In the genomic region with DNA sequence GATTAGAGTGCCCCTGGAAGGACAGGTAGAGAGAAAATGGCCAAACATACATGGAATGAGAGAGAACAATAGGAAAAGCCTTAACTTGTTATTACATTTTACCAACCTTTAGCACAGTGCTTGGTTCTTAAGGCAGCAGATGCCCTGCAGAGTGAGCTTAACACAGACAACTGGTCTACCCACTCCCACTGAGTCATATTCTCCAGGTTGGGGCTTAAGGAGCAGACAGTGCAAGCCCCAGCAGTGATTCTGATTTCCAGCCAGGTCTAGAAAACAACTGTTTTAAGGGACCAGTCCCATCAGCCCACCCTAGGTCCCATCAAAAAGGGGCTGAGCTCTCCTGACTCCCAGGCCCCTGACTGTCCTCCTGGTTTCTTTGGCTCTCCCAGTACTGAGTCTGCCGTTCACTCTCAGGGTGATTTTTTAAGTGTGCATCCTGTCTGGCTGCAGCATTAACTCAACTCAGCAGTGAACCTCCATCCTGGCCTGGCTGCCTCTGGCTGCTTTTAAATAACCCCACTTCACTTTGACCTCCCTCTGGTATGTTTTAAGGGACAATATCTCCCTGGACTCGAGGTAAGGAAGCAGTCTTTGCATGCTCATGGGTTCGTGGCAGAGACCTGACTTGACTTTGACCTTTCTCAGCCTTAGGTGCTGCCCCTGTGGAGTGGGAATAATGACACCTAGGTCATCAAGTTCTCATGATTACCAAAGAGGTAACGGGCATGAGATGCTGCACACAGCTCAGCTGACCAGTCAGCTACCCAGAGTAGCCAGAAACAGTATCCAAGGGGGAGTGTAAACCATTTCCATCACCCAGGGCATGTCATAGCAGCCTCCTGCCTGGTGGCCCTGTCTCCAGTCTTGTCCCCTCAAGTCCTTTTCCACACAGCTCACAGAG, we compare ENCODE assay signal across 20 cellular contexts.
DNase-seq lines count a peak whose midpoint lies in the region; ATAC-seq, FAIRE-seq and TF ChIP-seq lines count a peak whose summit lies in the region.
"Had no signal": no experiment of that assay in that cellular context is flagged by ENCODE, and none has a peak within 500 bp of the region (broad histone marks: within the 10 kb centered on the region; RNA-seq: fewer than 3 reads in every experiment).

No MANE protein-coding gene starts in this region.

- no peak overlapping the region for H2AFZ ChIP-seq in astrocyte (ENCODE audit: low read depth, low read length)

- H3K27ac ChIP-seq in astrocyte (ENCODE audit: low read depth, low read length), result no peak overlapping the region
- H3K27ac ChIP-seq: 22Rv1, uterus, VCaP had no signal

- peak; percentile 74 for ATAC-seq in activated CD4-positive, alpha-beta T cell treated with anti-CD3 and anti-CD28 coated beads for 36 hours
- no peak for ATAC-seq in HG02798 (IDR thresholded peaks at IDR 0.05; ENCODE audit: poor library complexity, unreplicated experiment)
- ATAC-seq: left lobe of liver had no signal

- POLR2A ChIA-PET in activated CD4-positive, alpha-beta T cell treated with anti-CD3 and anti-CD28 coated beads for 36 hours (lab: Charles Lee), result interaction anchor here (0.7 kb wide), 1 partner anchor 289 kb away, joined by 4 read pairs; no protein-coding TSS in a partner anchor

- no peak overlapping the region for H3K9ac ChIP-seq in astrocyte (ENCODE audit: low read length)

- DNase-seq in activated CD4-positive, alpha-beta T cell treated with anti-CD3 and anti-CD28 coated beads for 36 hours, result peak; percentile 38
- no peak for DNase-seq in activated CD4-positive, alpha-beta T cell treated with anti-CD3 and anti-CD28 coated beads, Interleukin-2, amount 10 ng/mL, durations not matched to agents 24 days and 14 days
- peak; percentile 17 for DNase-seq in LHCN-M2 (ENCODE audit: low read depth)
- peak; percentile 14 for DNase-seq in astrocyte (ENCODE audit: low read depth)
- no peak for DNase-seq in putamen (ENCODE audit: low spot score)
- DNase-seq in mucosa of gallbladder (ENCODE audit: low spot score), result no peak
- DNase-seq: COR-L47; DMS79 treated with DMSO at 0.1 percent for 48 hours; effector memory CD4-positive, alpha-beta T cell; midbrain; NCI-H2029; uterus had no signal

- intact Hi-C loops in activated CD4-positive, alpha-beta T cell treated with anti-CD3 and anti-CD28 coated beads for 36 hours (cut with DNase I, micrococcal nuclease), result no loop called here
- intact Hi-C loops in activated CD4-positive, alpha-beta T cell treated with anti-CD3 and anti-CD28 coated beads, Interleukin-2, amount 10 ng/mL, durations not matched to agents 24 days and 14 days (cut with micrococcal nuclease), result no loop called here

- peaks cover 15% of the 10 kb centered on the region for H3K4me1 Mint-ChIP-seq in activated CD4-positive, alpha-beta T cell treated with anti-CD3 and anti-CD28 coated beads for 36 hours
- H3K4me1 Mint-ChIP-seq in activated CD4-positive, alpha-beta T cell treated with anti-CD3 and anti-CD28 coated beads, Interleukin-2, amount 10 ng/mL, durations not matched to agents 24 days and 14 days, result peaks cover 9% of the 10 kb centered on the region
- H3K4me1 Mint-ChIP-seq in astrocyte (ENCODE audit: low read depth, unreplicated experiment), result peaks cover 8% of the 10 kb centered on the region
- H3K4me1 Mint-ChIP-seq in nephron, result peaks cover 19% of the 10 kb centered on the region

- no peaks in the 10 kb centered on the region for H3K9me3 ChIP-seq in astrocyte (ENCODE audit: insufficient read depth, low read depth, low read length)
- H3K9me3 ChIP-seq: uterus had no signal

- CTCF ChIA-PET in activated CD4-positive, alpha-beta T cell treated with anti-CD3 and anti-CD28 coated beads for 36 hours (lab: Charles Lee), result interaction anchor here (0.5 to 1.2 kb wide), 3 partner anchors 45 to 119 kb away, joined by 3 read pairs; no protein-coding TSS in a partner anchor

- no peaks in the 10 kb centered on the region for H3K36me3 Mint-ChIP-seq in activated CD4-positive, alpha-beta T cell treated with anti-CD3 and anti-CD28 coated beads for 36 hours (ENCODE audit: low read depth)
- H3K36me3 Mint-ChIP-seq in activated CD4-positive, alpha-beta T cell treated with anti-CD3 and anti-CD28 coated beads, Interleukin-2, amount 10 ng/mL, durations not matched to agents 24 days and 14 days (ENCODE audit: low read depth), result no peaks in the 10 kb centered on the region
- H3K36me3 Mint-ChIP-seq in astrocyte (ENCODE audit: low read depth, unreplicated experiment), result no peaks in the 10 kb centered on the region
- no peaks in the 10 kb centered on the region for H3K36me3 Mint-ChIP-seq in nephron (ENCODE audit: low read depth)

- H3K4me3 ChIP-seq in astrocyte (ENCODE audit: insufficient read depth, low read depth, low read length), result no peak overlapping the region
- H3K4me3 ChIP-seq: smooth muscle cell, uterus had no signal

- H3K4me1 ChIP-seq in astrocyte (ENCODE audit: insufficient read depth, low read length), result no peaks in the 10 kb centered on the region
- H3K4me1 ChIP-seq: uterus had no signal

- H3K79me2 ChIP-seq in astrocyte (ENCODE audit: insufficient read depth, low read length), result no peaks in the 10 kb centered on the region

- H3K36me3 ChIP-seq in astrocyte (ENCODE audit: insufficient read depth, low read length), result no peaks in the 10 kb centered on the region
- H3K36me3 ChIP-seq: uterus had no signal

- H3K4me2 ChIP-seq in astrocyte (ENCODE audit: low read length), result no peak overlapping the region
- H3K4me2 ChIP-seq: smooth muscle cell had no signal

- no peaks in the 10 kb centered on the region for H3K27me3 Mint-ChIP-seq in activated CD4-positive, alpha-beta T cell treated with anti-CD3 and anti-CD28 coated beads for 36 hours
- no peaks in the 10 kb centered on the region for H3K27me3 Mint-ChIP-seq in activated CD4-positive, alpha-beta T cell treated with anti-CD3 and anti-CD28 coated beads, Interleukin-2, amount 10 ng/mL, durations not matched to agents 24 days and 14 days
- H3K27me3 Mint-ChIP-seq in astrocyte (ENCODE audit: low read depth, unreplicated experiment), result peaks cover 26% of the 10 kb centered on the region
- H3K27me3 Mint-ChIP-seq in nephron (ENCODE audit: low read depth), result peaks cover 20% of the 10 kb centered on the region

- no peaks in the 10 kb centered on the region for H3K9me3 Mint-ChIP-seq in activated CD4-positive, alpha-beta T cell treated with anti-CD3 and anti-CD28 coated beads for 36 hours (ENCODE audit: low read depth)
- H3K9me3 Mint-ChIP-seq in activated CD4-positive, alpha-beta T cell treated with anti-CD3 and anti-CD28 coated beads, Interleukin-2, amount 10 ng/mL, durations not matched to agents 24 days and 14 days, result no peaks in the 10 kb centered on the region
- H3K9me3 Mint-ChIP-seq in astrocyte (ENCODE audit: unreplicated experiment) (no peaks in the 10 kb centered on the region), nephron (no peaks in the 10 kb centered on the region)
- H3K9me3 Mint-ChIP-seq: activated T-helper 2 cell treated with anti-CD3 and anti-CD28 coated beads, Interferon-gamma antibody, Interleukin-2, Interleukin-4, amounts not matched to agents 10 μg/mL and 5 μg/mL and 100 μg/mL, durations not matched to agents 14 hours and 24 hours and 36 hours had no signal

- H3K27ac Mint-ChIP-seq in activated CD4-positive, alpha-beta T cell treated with anti-CD3 and anti-CD28 coated beads for 36 hours, result no peak overlapping the region
- H3K27ac Mint-ChIP-seq in activated CD4-positive, alpha-beta T cell treated with anti-CD3 and anti-CD28 coated beads, Interleukin-2, amount 10 ng/mL, durations not matched to agents 24 days and 14 days, result no peak overlapping the region
- H3K27ac Mint-ChIP-seq in astrocyte (ENCODE audit: unreplicated experiment) (no peak overlapping the region), nephron (peak overlapping the region in 2 of 3 experiments; percentile 5 to 10)
- H3K27ac Mint-ChIP-seq: activated T-helper 2 cell treated with anti-CD3 and anti-CD28 coated beads, Interferon-gamma antibody, Interleukin-2, Interleukin-4, amounts not matched to agents 10 μg/mL and 5 μg/mL and 100 μg/mL, durations not matched to agents 14 hours and 24 hours and 36 hours had no signal

- H3K4me3 Mint-ChIP-seq in activated CD4-positive, alpha-beta T cell treated with anti-CD3 and anti-CD28 coated beads for 36 hours, result no peak overlapping the region
- H3K4me3 Mint-ChIP-seq in activated CD4-positive, alpha-beta T cell treated with anti-CD3 and anti-CD28 coated beads, Interleukin-2, amount 10 ng/mL, durations not matched to agents 24 days and 14 days, result no peak overlapping the region
- H3K4me3 Mint-ChIP-seq in astrocyte (ENCODE audit: unreplicated experiment), result no peak overlapping the region
- H3K4me3 Mint-ChIP-seq in nephron, result no peak overlapping the region

- no peaks in the 10 kb centered on the region for H3K27me3 ChIP-seq in astrocyte (ENCODE audit: insufficient read depth, low read length)
- H3K27me3 ChIP-seq: uterus had no signal

- TF ChIP-seq CTCF in astrocyte (IDR thresholded peaks at IDR 0.05; ENCODE audit: insufficient read depth, low read depth, low read length) (no peak), nephron (IDR thresholded peaks at IDR 0.05; ENCODE audit: unreplicated experiment in 3 of 3) (no peak)

- FAIRE-seq in astrocyte (lab: Jason Lieb, UNC), result no peak
- FAIRE-seq: RCC 7860 had no signal

- H4K20me1 ChIP-seq in astrocyte (ENCODE audit: insufficient read depth, low read length), result no peaks in the 10 kb centered on the region

Comparison
In these comparisons a context has a peak if more than half of its experiments do, and no peak if none do; other contexts are left out.
1. DNase-seq: peak in activated CD4-positive, alpha-beta T cell treated with anti-CD3 and anti-CD28 coated beads for 36 hours (single experiment), LHCN-M2 (single experiment) and astrocyte (single experiment); none in activated CD4-positive, alpha-beta T cell treated with anti-CD3 and anti-CD28 coated beads, Interleukin-2, amount 10 ng/mL, durations not matched to agents 24 days and 14 days (single experiment), putamen (single experiment) and mucosa of gallbladder (single experiment).
2. H3K27ac Mint-ChIP-seq: peak in nephron (2 of 3); none in activated CD4-positive, alpha-beta T cell treated with anti-CD3 and anti-CD28 coated beads for 36 hours (single experiment), activated CD4-positive, alpha-beta T cell treated with anti-CD3 and anti-CD28 coated beads, Interleukin-2, amount 10 ng/mL, durations not matched to agents 24 days and 14 days (single experiment) and astrocyte (single experiment).